ENCODE assay signal across 12 cellular contexts in the genomic region with DNA sequence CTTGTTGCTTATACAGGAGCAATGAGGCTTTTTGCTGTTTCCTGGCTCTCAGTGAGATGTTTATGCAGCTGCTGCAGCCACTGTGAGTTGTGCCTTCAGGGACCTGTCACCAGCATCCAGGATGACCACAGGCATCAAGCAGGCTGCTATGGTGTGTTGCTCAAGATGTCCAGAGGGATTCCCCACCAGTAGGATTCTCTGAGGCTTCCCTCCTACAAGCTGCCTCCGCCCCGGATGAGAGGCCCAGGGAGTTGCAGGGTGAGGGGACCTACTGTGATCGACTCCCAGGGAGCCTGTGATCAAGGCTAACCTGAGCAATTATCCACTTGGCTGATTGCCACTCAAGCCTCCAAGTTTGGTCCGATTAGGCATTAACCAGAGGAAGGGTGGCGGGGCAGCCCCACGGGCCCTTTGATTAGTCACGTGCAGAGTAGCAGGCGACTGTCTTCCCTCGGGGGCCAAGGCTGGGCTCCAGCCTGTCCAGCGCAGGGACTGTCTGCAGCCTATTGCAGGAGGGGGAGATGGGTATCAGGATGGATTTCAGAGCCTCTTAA. TPM values are rescaled to one million over a fixed set of nuclear protein-coding genes. Genes with fewer than 3 reads are reported as not detected.
DNase-seq lines count a peak whose midpoint lies in the region; ATAC-seq and TF ChIP-seq lines count a peak whose summit lies in the region.
"Had no signal": no experiment of that assay in that cellular context is flagged by ENCODE, and none has a peak within 500 bp of the region (broad histone marks: within the 10 kb centered on the region; RNA-seq: fewer than 3 reads in every experiment).

No MANE protein-coding gene starts in this region.

- H3K9me3 ChIP-seq in upper lobe of right lung (no peaks in the 10 kb centered on the region), ascending aorta (no peaks in the 10 kb centered on the region)

- no peak overlapping the region for H4K8ac ChIP-seq in mesendoderm (ENCODE audit: low read depth, low read length)

- DNase-seq in EL = peak; percentile 16
- DNase-seq in mesendoderm = peak; percentile 25
- DNase-seq in upper lobe of right lung = no peak
- no peak for DNase-seq in RKO (ENCODE audit: low spot score)
- no peak for DNase-seq in activated naive CD4-positive, alpha-beta T cell treated with anti-CD3 and anti-CD28 coated beads, Interleukin-2, amount 50 U/mL, for 16 hours
- DNase-seq in ascending aorta (ENCODE audit: low spot score in 2 of 2) = no peak
- DNase-seq: activated T-cell treated with anti-CD3 and anti-CD28 coated beads, Interleukin-2, amount 50 U/mL, for 4 hours; CD8-positive, alpha-beta memory T cell; NCI-H524 treated with DMSO at 0.1 percent for 48 hours; stimulated activated CD4-positive, alpha-beta T cell treated with anti-CD3 and anti-CD28 coated beads, Interleukin-4, amount 100 ng/mL, for 4 hours had no signal

- H3K36me3 ChIP-seq in mesendoderm (ENCODE audit: control insufficient read depth, insufficient read depth, low read length) (no peaks in the 10 kb centered on the region), upper lobe of right lung (no peaks in the 10 kb centered on the region), ascending aorta (no peaks in the 10 kb centered on the region)

- no peak overlapping the region for H2BK15ac ChIP-seq in mesendoderm (replicated peaks; ENCODE audit: low read depth)

- H3K56ac ChIP-seq in mesendoderm (ENCODE audit: low read length) = no peak overlapping the region

- no peak overlapping the region for H3K18ac ChIP-seq in mesendoderm (ENCODE audit: low read length)

- TF ChIP-seq CTCF in upper lobe of right lung (IDR thresholded peaks at IDR 0.05) = no peak
- TF ChIP-seq CTCF in ascending aorta (IDR thresholded peaks at IDR 0.05) = no peak

- no peak overlapping the region for H3K4ac ChIP-seq in mesendoderm (ENCODE audit: low read depth, low read length)

- H3K4me3 ChIP-seq in mesendoderm (ENCODE audit: low read length) (no peak overlapping the region), upper lobe of right lung (no peak overlapping the region), ascending aorta (no peak overlapping the region)

- peaks cover 7% of the 10 kb centered on the region for H3K4me1 ChIP-seq in mesendoderm (ENCODE audit: control insufficient read depth, low read depth, low read length)
- H3K4me1 ChIP-seq in upper lobe of right lung = no peaks in the 10 kb centered on the region
- no peaks in the 10 kb centered on the region for H3K4me1 ChIP-seq in ascending aorta

- no peak overlapping the region for H2AK5ac ChIP-seq in mesendoderm (ENCODE audit: low read length)

- H3K27me3 ChIP-seq in mesendoderm (ENCODE audit: insufficient read depth, low read length, poor library complexity) (no peaks in the 10 kb centered on the region), upper lobe of right lung (no peaks in the 10 kb centered on the region), ascending aorta (no peaks in the 10 kb centered on the region)

- H3K9ac ChIP-seq in mesendoderm (ENCODE audit: low read length) = no peak overlapping the region

- H3K79me2 ChIP-seq in mesendoderm (ENCODE audit: control insufficient read depth, insufficient read depth, low read length) = no peaks in the 10 kb centered on the region

- H4K5ac ChIP-seq in mesendoderm (ENCODE audit: low read length) = no peak overlapping the region

- H3K4me2 ChIP-seq in mesendoderm (ENCODE audit: low read length) = no peak overlapping the region

- H3K23ac ChIP-seq in mesendoderm (ENCODE audit: low read length) = no peak overlapping the region

- WGBS in mesendoderm (ENCODE audit: extremely low coverage, insufficient coverage, low lambda C conversion rate) = no CpG with 5 or more reads among the region's 10 CpGs

- ATAC-seq in GM19438 (IDR thresholded peaks at IDR 0.05; ENCODE audit: low read depth, unreplicated experiment) = peak; percentile 81
- peak; percentile 86 for ATAC-seq in HG03354 (IDR thresholded peaks at IDR 0.05; ENCODE audit: poor library complexity, severe bottlenecking, unreplicated experiment)
- ATAC-seq in upper lobe of right lung = no peak
- ATAC-seq: activated T-cell treated with anti-CD3 and anti-CD28 coated beads, Interleukin-2, amount 50 U/mL, for 4 hours had no signal

- H3K79me1 ChIP-seq in mesendoderm (ENCODE audit: low read length) = no peaks in the 10 kb centered on the region

- no peak overlapping the region for H2BK5ac ChIP-seq in mesendoderm (ENCODE audit: low read length)

- no peak overlapping the region for H2BK120ac ChIP-seq in mesendoderm (ENCODE audit: low read depth, low read length)

- no peak overlapping the region for H3K27ac ChIP-seq in mesendoderm (ENCODE audit: low read depth, low read length)
- no peak overlapping the region for H3K27ac ChIP-seq in upper lobe of right lung
- H3K27ac ChIP-seq in ascending aorta = no peak overlapping the region

- intact Hi-C loops in upper lobe of right lung (cut with DNase I) = no loop called here
- intact Hi-C loops in ascending aorta (cut with DNase I) = no loop called here

RNA-seq across cellular contexts. Expression of gene FAT2, which starts 1.8 kb away (rescaled TPM):
- polyA plus RNA-seq in mesendoderm (2013, experiment 1 of 2) = 0.03 TPM
- 0.03 TPM for polyA plus RNA-seq in mesendoderm (2013, experiment 2 of 2)
- total RNA-seq in upper lobe of right lung = 0.41 TPM
- total RNA-seq in ascending aorta = not detected
- total RNA-seq: activated T-cell treated with anti-CD3 and anti-CD28 coated beads, Interleukin-2, amount 50 U/mL, for 4 hours; CD8-positive, alpha-beta memory T cell had no signal
- polyA plus RNA-seq: CD8-positive, alpha-beta memory T cell had no signal

Comparison
In these comparisons a context has a peak if more than half of its experiments do, and no peak if none do; other contexts are left out.
1. DNase-seq: peak in EL (single experiment) and mesendoderm (single experiment); none in upper lobe of right lung (single experiment), RKO (single experiment), activated naive CD4-positive, alpha-beta T cell treated with anti-CD3 and anti-CD28 coated beads, Interleukin-2, amount 50 U/mL, for 16 hours (single experiment) and ascending aorta (0 of 2).